Comparison of ENCODE assay signal across 8 cellular contexts in genomic region chr10:23513621-23514020, GRCh38.
DNase-seq lines count a peak whose midpoint lies in the region; ATAC-seq, FAIRE-seq and TF ChIP-seq lines count a peak whose summit lies in the region.
"Not testable (repeated sequence)": the region's sequence is repeated elsewhere in the genome, so short reads cannot be mapped to it uniquely, and the experiment has no call there.

No MANE protein-coding gene starts in this region.

- not testable (repeated sequence) for H3K27ac ChIP-seq in HEK293 (ENCODE audit: extremely low read depth, low read depth, low read length); K562 (ENCODE audit: extremely low read depth, low read depth, low read length)
- H3K27ac ChIP-seq in PC-9 = peak overlapping the region; percentile 63; the same call in 1 of the 2 replicates

- not testable (repeated sequence) for H3K79me2 ChIP-seq in PC-9 (ENCODE audit: low read depth); K562 (ENCODE audit: control insufficient read depth, insufficient read depth, low read length)

- peaks cover 21% of the 10 kb centered on the region for H3F3A ChIP-seq in PC-9 (ENCODE audit: insufficient read depth, low read depth)

- ATAC-seq in K562 = not testable (repeated sequence)

- FAIRE-seq in K562 (lab: Jason Lieb, UNC) = not testable (repeated sequence)

- in situ Hi-C loops in K562 (cut with MboI) = not testable (repeated sequence)

- not testable (repeated sequence) for H3K36me3 ChIP-seq in HEK293 (ENCODE audit: control insufficient read depth in 2 of 2, insufficient read depth in 1 of 2, low read length in 2 of 2); PC-9 (ENCODE audit: low read depth); K562 (ENCODE audit: control insufficient read depth, insufficient read depth, low read length)

- H3K9me1 ChIP-seq in K562 (ENCODE audit: control insufficient read depth, insufficient read depth, low read length) = not testable (repeated sequence)

- not testable (repeated sequence) for H3K4me2 ChIP-seq in PC-9; K562 (ENCODE audit: insufficient read depth, low read length)

- intact Hi-C loops in PC-9 (cut with micrococcal nuclease; ENCODE audit: unreplicated experiment) = loop anchor here (5.0 kb wide), 2 partner anchors 71 to 176 kb away; no protein-coding TSS in a partner anchor
- intact Hi-C loops in activated CD4-positive, alpha-beta T cell treated with anti-CD3 and anti-CD28 coated beads, Interleukin-2, amount 10 ng/mL, durations not matched to agents 24 days and 14 days (cut with micrococcal nuclease) = loop anchor here (1.0 to 5.0 kb wide), 3 partner anchors 71 to 176 kb away; no protein-coding TSS in a partner anchor
- intact Hi-C loops in K562 (cut with micrococcal nuclease) = loop anchor here (10.0 kb wide), 1 partner anchor 191 kb away; no protein-coding TSS in a partner anchor

- H3K27me3 ChIP-seq in PC-9 (ENCODE audit: insufficient read depth, low read depth); K562 (ENCODE audit: control insufficient read depth in 2 of 2, insufficient read depth in 2 of 2, low read length in 2 of 2): not testable (repeated sequence)

- 8% methylated on average over 7 of the region's 7 CpGs for WGBS in K562 (ENCODE audit: insufficient coverage, low coverage, missing lambda C conversion rate)

- H3K27ac Mint-ChIP-seq in activated CD4-positive, alpha-beta T cell treated with anti-CD3 and anti-CD28 coated beads, Interleukin-2, amount 10 ng/mL, durations not matched to agents 24 days and 14 days = peak overlapping the region; percentile 57
- H3K27ac Mint-ChIP-seq in activated naive CD8-positive, alpha-beta T cell treated with anti-CD3 and anti-CD28 coated beads for 36 hours = peak overlapping the region; percentile 23
- peak overlapping the region; percentile 49 for H3K27ac Mint-ChIP-seq in stimulated activated naive CD8-positive, alpha-beta T cell treated with anti-CD3 and anti-CD28 coated beads, Interleukin-15, Interleukin-2, amounts not matched to agents 100 ng/mL and 50 ng/mL, for 24 hours

- not testable (repeated sequence) for H3K4me3 Mint-ChIP-seq in activated CD4-positive, alpha-beta T cell treated with anti-CD3 and anti-CD28 coated beads, Interleukin-2, amount 10 ng/mL, durations not matched to agents 24 days and 14 days; activated naive CD8-positive, alpha-beta T cell treated with anti-CD3 and anti-CD28 coated beads for 36 hours; stimulated activated naive CD8-positive, alpha-beta T cell treated with anti-CD3 and anti-CD28 coated beads, Interleukin-15, Interleukin-2, amounts not matched to agents 100 ng/mL and 50 ng/mL, for 24 hours

- H3K36me3 Mint-ChIP-seq in activated CD4-positive, alpha-beta T cell treated with anti-CD3 and anti-CD28 coated beads, Interleukin-2, amount 10 ng/mL, durations not matched to agents 24 days and 14 days (ENCODE audit: low read depth); activated naive CD8-positive, alpha-beta T cell treated with anti-CD3 and anti-CD28 coated beads for 36 hours; stimulated activated naive CD8-positive, alpha-beta T cell treated with anti-CD3 and anti-CD28 coated beads, Interleukin-15, Interleukin-2, amounts not matched to agents 100 ng/mL and 50 ng/mL, for 24 hours (ENCODE audit: low read depth): not testable (repeated sequence)

- not testable (repeated sequence) for TF ChIP-seq CTCF in HEK293 (tag by site-specific recombination; IDR thresholded peaks at IDR 0.05); PC-9 (conservative IDR thresholded peaks at IDR 0.05); K562 (IDR thresholded peaks at IDR 0.05 in 2 of 3, conservative IDR thresholded peaks at IDR 0.05 in 1 of 3; ENCODE audit: insufficient read depth in 2 of 3, low read depth in 1 of 3, low read length in 3 of 3)

- CTCF ChIA-PET in HEK293 (lab: Yijun Ruan, JAX); PC-9 (lab: Charles Lee); K562 (lab: Yijun Ruan, JAX; ENCODE audit: low intra/inter-chr PET ratio): not testable (repeated sequence)

- not testable (repeated sequence) for H3K9me3 ChIP-seq in HEK293 (ENCODE audit: control insufficient read depth, insufficient read depth, low read depth, low read length); PC-9 (ENCODE audit: insufficient read depth, low read depth); K562 (replicated peaks; ENCODE audit: control insufficient read depth, insufficient read depth, low read depth, low read length)

- not testable (repeated sequence) for H3K27me3 Mint-ChIP-seq in activated CD4-positive, alpha-beta T cell treated with anti-CD3 and anti-CD28 coated beads, Interleukin-2, amount 10 ng/mL, durations not matched to agents 24 days and 14 days
- peaks cover 18% of the 10 kb centered on the region for H3K27me3 Mint-ChIP-seq in activated naive CD8-positive, alpha-beta T cell treated with anti-CD3 and anti-CD28 coated beads for 36 hours
- H3K27me3 Mint-ChIP-seq in stimulated activated naive CD8-positive, alpha-beta T cell treated with anti-CD3 and anti-CD28 coated beads, Interleukin-15, Interleukin-2, amounts not matched to agents 100 ng/mL and 50 ng/mL, for 24 hours = peaks cover 12% of the 10 kb centered on the region

- peaks cover 21% of the 10 kb centered on the region for H3K9me3 Mint-ChIP-seq in activated CD4-positive, alpha-beta T cell treated with anti-CD3 and anti-CD28 coated beads, Interleukin-2, amount 10 ng/mL, durations not matched to agents 24 days and 14 days
- not testable (repeated sequence) for H3K9me3 Mint-ChIP-seq in activated naive CD8-positive, alpha-beta T cell treated with anti-CD3 and anti-CD28 coated beads for 36 hours; stimulated activated naive CD8-positive, alpha-beta T cell treated with anti-CD3 and anti-CD28 coated beads, Interleukin-15, Interleukin-2, amounts not matched to agents 100 ng/mL and 50 ng/mL, for 24 hours

- peaks cover 14% of the 10 kb centered on the region for H3K4me1 Mint-ChIP-seq in activated CD4-positive, alpha-beta T cell treated with anti-CD3 and anti-CD28 coated beads, Interleukin-2, amount 10 ng/mL, durations not matched to agents 24 days and 14 days
- peaks cover 25% of the 10 kb centered on the region for H3K4me1 Mint-ChIP-seq in activated naive CD8-positive, alpha-beta T cell treated with anti-CD3 and anti-CD28 coated beads for 36 hours
- H3K4me1 Mint-ChIP-seq in stimulated activated naive CD8-positive, alpha-beta T cell treated with anti-CD3 and anti-CD28 coated beads, Interleukin-15, Interleukin-2, amounts not matched to agents 100 ng/mL and 50 ng/mL, for 24 hours (ENCODE audit: low read depth) = peaks cover 30% of the 10 kb centered on the region

- DNase-seq in A172 (ENCODE audit: low spot score) = peak; percentile 13
- peak; percentile 16 for DNase-seq in H4 (ENCODE audit: low spot score)
- not testable (repeated sequence) for DNase-seq in PC-9; activated CD4-positive, alpha-beta T cell treated with anti-CD3 and anti-CD28 coated beads, Interleukin-2, amount 10 ng/mL, durations not matched to agents 24 days and 14 days; activated naive CD8-positive, alpha-beta T cell treated with anti-CD3 and anti-CD28 coated beads for 36 hours; K562 (ENCODE audit: extremely low read depth in 1 of 4, low spot score in 3 of 4)

- H3K4me1 ChIP-seq in HEK293 (ENCODE audit: control insufficient read depth, insufficient read depth, low read length); K562 (replicated peaks in 1 of 2; ENCODE audit: control insufficient read depth in 2 of 2, insufficient read depth in 2 of 2, low read length in 2 of 2): not testable (repeated sequence)
- peaks cover 33% of the 10 kb centered on the region for H3K4me1 ChIP-seq in PC-9 (replicated peaks; ENCODE audit: insufficient read depth)

- TF ChIP-seq EP300 in K562 (IDR thresholded peaks at IDR 0.05; ENCODE audit: low read length) = not testable (repeated sequence)

- POLR2A ChIA-PET in HEK293 (lab: Yijun Ruan, JAX); PC-9 (lab: Charles Lee; ENCODE audit: unreplicated experiment); K562 (lab: Yijun Ruan, JAX): not testable (repeated sequence)

- H3K9ac ChIP-seq in K562 (ENCODE audit: insufficient read depth in 1 of 2, low read depth in 2 of 2, low read length in 2 of 2) = not testable (repeated sequence)

- not testable (repeated sequence) for H3K9me2 ChIP-seq in PC-9 (ENCODE audit: insufficient read depth)

- not testable (repeated sequence) for H2AFZ ChIP-seq in PC-9
- H2AFZ ChIP-seq in K562 (ENCODE audit: low read depth, low read length) = peak overlapping the region; percentile 70; the same call in 1 of the 2 replicates

- not testable (repeated sequence) for TF ChIP-seq RAD21 in K562 (CRISPR knock-in tag; conservative IDR thresholded peaks at IDR 0.05 in 1 of 2, IDR thresholded peaks at IDR 0.05 in 1 of 2)

- TF ChIP-seq POLR2A in K562 (conservative IDR thresholded peaks at IDR 0.05) = not testable (repeated sequence)

- H3K4me3 ChIP-seq in HEK293 (ENCODE audit: low read depth, low read length); PC-9; K562: not testable (repeated sequence)

- not testable (repeated sequence) for BruUV-seq in PC-9 (replicated peaks; lab: Mats Ljungman, UMichigan); K562 (replicated peaks; lab: Mats Ljungman, UMichigan)

- H4K20me1 ChIP-seq in PC-9 (ENCODE audit: insufficient read depth); K562 (replicated peaks; ENCODE audit: control insufficient read depth, insufficient read depth, low read length): not testable (repeated sequence)

TF ChIP-seq in K562, 482 proteins besides CTCF, POLR2A, EP300 and RAD21:
- TF ChIP-seq PKNOX1 (IDR thresholded peaks at IDR 0.05) = peak; percentile 15; the same call in 1 of the 2 replicates
